21 cellular contexts compared by ENCODE assay signal in genomic region chr15:45804028-45804427, GRCh38.
DNase-seq lines count a peak whose midpoint lies in the region; ATAC-seq, FAIRE-seq and TF ChIP-seq lines count a peak whose summit lies in the region.
"Had no signal": no experiment of that assay in that cellular context is flagged by ENCODE, and none has a peak within 500 bp of the region (broad histone marks: within the 10 kb centered on the region; RNA-seq: fewer than 3 reads in every experiment).

No MANE protein-coding gene starts in this region.

- BruUV-seq in HepG2 (replicated peaks; lab: Mats Ljungman, UMichigan), result no TSS peak

- TF ChIP-seq POLR2A in HepG2 (IDR thresholded peaks at IDR 0.05; ENCODE audit: insufficient read depth in 1 of 2, low read depth in 2 of 2, low read length in 2 of 2) (no peak), right lobe of liver (IDR thresholded peaks at IDR 0.05) (no peak)

- H3K9ac ChIP-seq in HepG2 (ENCODE audit: insufficient read depth, low read depth, low read length) (no peak overlapping the region), neural progenitor cell (no peak overlapping the region)
- H3K9ac ChIP-seq: GM23248 had no signal

- H3K36me3 ChIP-seq in HepG2 (replicated peaks in 1 of 2; ENCODE audit: control insufficient read depth in 1 of 2, insufficient read depth in 2 of 2, low read length in 2 of 2) (no peaks in the 10 kb centered on the region), right lobe of liver (no peaks in the 10 kb centered on the region), RWPE2 (ENCODE audit: low read depth) (no peaks in the 10 kb centered on the region), neural progenitor cell (no peaks in the 10 kb centered on the region)
- H3K36me3 ChIP-seq: HAP-1 had no signal

- intact Hi-C loops in HepG2 (cut with micrococcal nuclease; ENCODE audit: unreplicated experiment), result no loop called here
- intact Hi-C loops in right lobe of liver (cut with DNase I), result no loop called here

- peak overlapping the region; percentile 64 for H3K27ac Mint-ChIP-seq in neural progenitor cell

- H3K27ac ChIP-seq in HepG2 (ENCODE audit: extremely low read length, insufficient read depth, low read length) (no peak overlapping the region), right lobe of liver (no peak overlapping the region), RWPE2 (ENCODE audit: poor library complexity, severe bottlenecking) (no peak overlapping the region), neural progenitor cell (no peak overlapping the region)
- H3K27ac ChIP-seq: C4-2B, GM23248, PC-9, SK-N-MC had no signal

- DNase-seq in HepG2 (ENCODE audit: low spot score), result no peak
- no peak for DNase-seq in right lobe of liver
- DNase-seq in RWPE2 (ENCODE audit: low spot score), result no peak
- DNase-seq in neural progenitor cell (ENCODE audit: low spot score), result no peak
- DNase-seq in GM20000 (ENCODE audit: low spot score), result no peak
- DNase-seq: DMS79, GM23248, KG1, NCI-H1092 treated with DMSO at 0.1 percent for 48 hours, NCI-H1694, NCI-H2081, NCI-H524, PC-9, RPMI8226, SHP77 treated with DMSO at 0.1 percent for 48 hours had no signal

- WGBS in HepG2 (ENCODE audit: low lambda C conversion rate), result 67% methylated on average over 3 of the region's 3 CpGs
- WGBS in right lobe of liver (ENCODE audit: insufficient coverage, low coverage, low lambda C conversion rate, missing lambda C conversion rate), result 74% methylated on average over 3 of the region's 3 CpGs

- no peak for TF ChIP-seq RAD21 in HepG2 (CRISPR knock-in tag; IDR thresholded peaks at IDR 0.05)

- TF ChIP-seq CTCF in HepG2 (CRISPR knock-in tag; IDR thresholded peaks at IDR 0.05) (no peak), right lobe of liver (IDR thresholded peaks at IDR 0.05) (no peak), RWPE2 (IDR thresholded peaks at IDR 0.05; ENCODE audit: poor library complexity, severe bottlenecking) (no peak), neural progenitor cell (IDR thresholded peaks at IDR 0.05) (no peak), GM20000 (IDR thresholded peaks at IDR 0.05; ENCODE audit: extremely low read depth, missing control alignments) (no peak)

- CTCF ChIA-PET in HepG2 (lab: Yijun Ruan, JAX; ENCODE audit: low intra/inter-chr PET ratio, low total read pairs), result no interaction called here

- peaks cover 9% of the 10 kb centered on the region for H3F3A ChIP-seq in neural progenitor cell (ENCODE audit: low read depth)

- H3K4me1 Mint-ChIP-seq in neural progenitor cell, result peaks cover 33% of the 10 kb centered on the region

- H3K27me3 Mint-ChIP-seq in neural progenitor cell (ENCODE audit: insufficient read depth, low read depth), result peaks cover 7% of the 10 kb centered on the region

- ATAC-seq in HepG2 (no peak), right lobe of liver (no peak), RWPE2 (ENCODE audit: low read depth) (0 out of 3 replicates have a peak, but pooled peaks have one; percentile 11), HG03280 (IDR thresholded peaks at IDR 0.05; ENCODE audit: unreplicated experiment) (no peak), GM19324 (IDR thresholded peaks at IDR 0.05; ENCODE audit: low FRiP score, unreplicated experiment) (no peak)

- no peak for FAIRE-seq in HepG2 (lab: Jason Lieb, UNC)
- FAIRE-seq: D721Med had no signal

- in situ Hi-C loops in HepG2 (cut with HindIII; ENCODE audit: extremely low pct_ligation_motif_present, low pct_unique_long_range_greater_than_20kb), result no loop called here

- H3K79me2 ChIP-seq in HepG2 (ENCODE audit: insufficient read depth, low read length), result no peaks in the 10 kb centered on the region
- no peaks in the 10 kb centered on the region for H3K79me2 ChIP-seq in neural progenitor cell (ENCODE audit: low read depth)

- TF ChIP-seq EP300 in HepG2 (IDR thresholded peaks at IDR 0.05; ENCODE audit: low read depth in 2 of 2, low read length in 2 of 2) (no peak), HepG2 (CRISPR knock-in tag; IDR thresholded peaks at IDR 0.05; ENCODE audit: borderline replicate concordance) (no peak)

- H3K4me3 ChIP-seq in HepG2 (replicated peaks in 1 of 3; ENCODE audit: insufficient read depth in 1 of 3, low read depth in 2 of 3, low read length in 3 of 3) (no peak overlapping the region), right lobe of liver (no peak overlapping the region), RWPE2 (ENCODE audit: severe bottlenecking) (no peak overlapping the region), neural progenitor cell (no peak overlapping the region)
- H3K4me3 ChIP-seq: GM23248, HAP-1, PC-9, SK-N-MC had no signal

- no peaks in the 10 kb centered on the region for H3K9me3 ChIP-seq in HepG2 (ENCODE audit: low read length)
- no peaks in the 10 kb centered on the region for H3K9me3 ChIP-seq in right lobe of liver
- H3K9me3 ChIP-seq in RWPE2 (ENCODE audit: severe bottlenecking), result no peaks in the 10 kb centered on the region
- no peaks in the 10 kb centered on the region for H3K9me3 ChIP-seq in neural progenitor cell (ENCODE audit: low read depth)
- H3K9me3 ChIP-seq: HAP-1 had no signal

- H4K20me1 ChIP-seq in HepG2 (ENCODE audit: insufficient read depth, low read length) (no peaks in the 10 kb centered on the region), neural progenitor cell (ENCODE audit: low read depth) (no peaks in the 10 kb centered on the region)

- peaks cover 9% of the 10 kb centered on the region for H3K9me3 Mint-ChIP-seq in neural progenitor cell

- no peak overlapping the region for H3K4me2 ChIP-seq in HepG2 (ENCODE audit: low read depth, low read length)
- H3K4me2 ChIP-seq in neural progenitor cell, result no peak overlapping the region
- H3K4me2 ChIP-seq: PC-9 had no signal

- H3K27me3 ChIP-seq in HepG2 (ENCODE audit: control insufficient read depth in 1 of 2, insufficient read depth in 2 of 2, low read length in 2 of 2), result no peaks in the 10 kb centered on the region
- no peaks in the 10 kb centered on the region for H3K27me3 ChIP-seq in right lobe of liver
- no peaks in the 10 kb centered on the region for H3K27me3 ChIP-seq in RWPE2 (ENCODE audit: insufficient read depth, poor library complexity, severe bottlenecking)
- no peaks in the 10 kb centered on the region for H3K27me3 ChIP-seq in neural progenitor cell

- peaks cover 5% of the 10 kb centered on the region for H3K36me3 Mint-ChIP-seq in neural progenitor cell

- H2AFZ ChIP-seq in HepG2 (ENCODE audit: low read length) (no peak overlapping the region), neural progenitor cell (replicated peaks) (no peak overlapping the region)
- H2AFZ ChIP-seq: GM23248, PC-9 had no signal

- H3K4me1 ChIP-seq in HepG2 (ENCODE audit: insufficient read depth, low read length) (peaks cover 19% of the 10 kb centered on the region), right lobe of liver (no peaks in the 10 kb centered on the region), RWPE2 (ENCODE audit: insufficient read depth, poor library complexity, severe bottlenecking) (no peaks in the 10 kb centered on the region), neural progenitor cell (peaks cover 14% of the 10 kb centered on the region)

- no peak overlapping the region for H3K4me3 Mint-ChIP-seq in neural progenitor cell

- POLR2A ChIA-PET in HepG2 (lab: Yijun Ruan, JAX), result no interaction called here

TF ChIP-seq in HepG2, 621 proteins besides CTCF, POLR2A, EP300 and RAD21:
- no peak for TF ChIP-seq ZNF451 (CRISPR knock-in tag; IDR thresholded peaks at IDR 0.05)
- TF ChIP-seq ZNF574 (CRISPR knock-in tag; IDR thresholded peaks at IDR 0.05), result peak; percentile 90
